Comparison of ENCODE assay signal across 13 cellular contexts in the genomic region with DNA sequence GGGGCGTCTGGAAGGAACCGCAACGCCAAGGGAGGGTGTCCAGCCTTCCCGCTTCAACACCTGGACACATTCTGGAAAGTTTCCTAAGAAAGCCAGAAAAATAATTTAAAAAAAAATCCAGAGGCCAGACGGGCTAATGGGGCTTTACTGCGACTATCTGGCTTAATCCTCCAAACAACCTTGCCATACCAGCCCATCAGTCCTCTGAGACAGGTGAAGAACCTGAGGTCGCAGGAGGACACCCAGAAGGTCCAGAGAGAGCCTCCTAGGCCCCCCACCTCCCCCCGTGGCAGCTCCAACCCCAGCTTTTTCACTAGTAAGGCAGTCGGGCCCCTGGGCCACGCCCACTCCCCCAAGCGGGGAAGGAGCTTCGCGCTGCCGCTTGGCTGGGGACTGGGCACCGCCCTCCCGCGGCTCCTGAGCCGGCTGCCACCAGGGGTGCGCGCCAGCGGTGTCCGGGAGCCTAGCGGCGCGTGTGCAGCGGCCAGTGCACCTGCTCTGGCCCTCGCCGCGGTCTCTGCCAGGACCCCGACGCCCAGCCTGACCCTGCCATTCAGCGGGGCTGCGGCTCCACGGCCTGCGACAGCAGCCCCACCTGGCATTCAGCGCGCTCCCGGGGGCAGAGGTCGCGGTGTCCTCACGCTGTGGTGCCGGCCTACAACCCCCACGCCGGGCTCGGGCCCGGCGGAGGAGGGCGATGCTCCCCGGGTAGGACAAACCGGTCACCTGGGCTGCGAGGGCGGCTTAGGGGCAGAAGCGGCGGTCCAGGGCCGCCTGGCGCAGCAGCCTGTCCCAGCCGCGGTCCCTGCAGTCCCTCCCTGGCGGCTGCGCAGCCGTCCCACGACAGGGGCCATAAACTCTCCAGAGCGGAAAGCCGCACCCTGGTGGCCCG. TPM values are rescaled to one million over a fixed set of nuclear protein-coding genes. Genes with fewer than 3 reads are reported as not detected.
"Had no signal": no experiment of that assay in that cellular context is flagged by ENCODE, and none has a peak within 500 bp of the region (broad histone marks: within the 10 kb centered on the region; RNA-seq: fewer than 3 reads in every experiment).

No MANE protein-coding gene starts in this region.

RNA-seq across cellular contexts. Expression of a gene that starts 37.8 kb away (rescaled TPM):
- total RNA-seq: dermis microvascular lymphatic vessel endothelial cell, esophagus mucosa, gastrocnemius medialis, glomerular endothelial cell, heart right ventricle, kidney epithelial cell, left cardiac atrium, left lung, left ventricle myocardium superior, lower leg skin, lung microvascular endothelial cell, mesenteric fat pad, myocyte had no signal
